ENCODE assay signal across 8 cellular contexts in the genomic region with DNA sequence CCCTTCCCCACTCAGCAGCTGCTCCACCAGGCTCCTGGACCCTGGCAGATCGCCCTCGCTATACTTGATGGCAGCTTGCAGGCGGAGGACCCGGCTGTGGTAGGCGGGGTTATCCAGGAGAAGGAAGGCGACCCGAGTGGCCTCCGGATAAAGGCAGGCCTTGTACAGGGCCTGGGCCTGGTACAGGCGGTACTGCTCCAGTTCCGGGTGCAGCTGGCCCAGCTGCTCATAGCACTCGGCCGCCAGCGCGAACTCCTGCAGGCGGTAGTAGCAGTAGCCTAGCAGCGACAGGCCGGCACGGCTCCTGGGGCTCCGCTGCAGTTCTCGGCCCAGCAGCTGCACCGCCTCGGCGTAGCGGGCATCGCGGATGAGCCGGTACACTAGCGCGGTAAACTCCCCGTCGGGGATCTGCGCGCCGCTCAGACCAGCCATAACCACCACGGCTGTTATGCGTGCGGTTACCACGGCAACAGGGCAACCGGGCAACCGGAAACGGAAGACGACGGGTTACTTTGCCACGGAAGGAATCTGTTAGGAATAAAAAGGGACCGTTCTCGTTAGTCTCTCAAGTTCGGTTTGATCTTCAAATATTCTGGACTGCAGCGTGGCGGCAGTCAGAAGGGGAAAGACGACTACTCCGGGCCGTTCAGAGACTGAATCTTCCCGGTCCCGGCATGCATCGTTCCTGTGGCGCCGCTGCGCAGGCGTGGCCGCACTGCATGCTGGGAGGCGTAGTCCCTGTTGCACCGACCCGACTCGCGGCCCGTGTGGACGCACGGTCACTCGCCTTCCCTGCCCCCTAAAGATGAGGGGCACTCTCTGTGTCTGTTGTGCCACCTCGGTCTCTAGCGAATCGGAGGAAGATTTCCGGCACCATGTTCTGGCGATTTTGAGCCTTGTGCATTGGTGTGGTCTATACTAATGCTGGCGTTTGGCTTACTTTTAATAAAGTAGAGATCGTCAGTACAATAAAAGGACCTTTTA.
A peak's percentile ranks its signal among the peaks of the same experiment; 100 is the strongest.
DNase-seq lines count a peak whose midpoint lies in the region; ATAC-seq and TF ChIP-seq lines count a peak whose summit lies in the region.

No MANE protein-coding gene starts in this region.

- peak overlapping the region; percentile 98 for H3K9ac ChIP-seq in SK-N-MC (ENCODE audit: insufficient read length)

- H3K27ac ChIP-seq in SK-N-MC: peak overlapping the region; percentile 98
- H3K27ac ChIP-seq in temporal lobe (ENCODE audit: low read depth, low read length): peak overlapping the region; percentile 94

- H3K27ac Mint-ChIP-seq in activated naive CD4-positive, alpha-beta T cell treated with anti-CD3 and anti-CD28 coated beads, Interleukin-2, amount 50 U/mL, for 72 hours: peak overlapping the region; percentile 92 to 99

- H3K9me3 Mint-ChIP-seq in activated naive CD4-positive, alpha-beta T cell treated with anti-CD3 and anti-CD28 coated beads, Interleukin-2, amount 50 U/mL, for 72 hours: peaks cover 0 to 3% of the 10 kb centered on the region in 2 donors

- H3K9me3 ChIP-seq in SK-N-MC (ENCODE audit: low read depth, low read length): no peaks in the 10 kb centered on the region

- H3K36me3 Mint-ChIP-seq in activated naive CD4-positive, alpha-beta T cell treated with anti-CD3 and anti-CD28 coated beads, Interleukin-2, amount 50 U/mL, for 72 hours: peaks cover 0 to 6% of the 10 kb centered on the region in 2 donors

- ATAC-seq in activated naive CD4-positive, alpha-beta T cell treated with anti-CD3 and anti-CD28 coated beads, Interleukin-2, amount 50 U/mL, for 72 hours: peak; percentile 98

- TF ChIP-seq CTCF in HFF-Myc (IDR thresholded peaks at IDR 0.05; ENCODE audit: low read depth, low read length, missing control alignments): no peak

- H3K36me3 ChIP-seq in SK-N-MC (ENCODE audit: insufficient read depth, low read length): no peaks in the 10 kb centered on the region

- H3K4me3 ChIP-seq in HFF-Myc (replicated peaks; ENCODE audit: low read depth, low read length): peak overlapping the region; percentile 59
- peak overlapping the region; percentile 99 for H3K4me3 ChIP-seq in SK-N-MC

- DNase-seq in GM04504 (ENCODE audit: low read depth): peak; percentile 78
- peak; percentile 59 for DNase-seq in HFF-Myc (ENCODE audit: extremely low read depth, low read depth)
- peak; percentile 83 for DNase-seq in MV-4-11 (lab: John Stamatoyannopoulos, UW)
- peak; percentile 45 for DNase-seq in SK-N-MC (ENCODE audit: low read depth, low spot score)
- peak; percentile 83 to 91 for DNase-seq in activated naive CD4-positive, alpha-beta T cell treated with anti-CD3 and anti-CD28 coated beads, Interleukin-2, amount 50 U/mL, for 72 hours (ENCODE audit: low spot score in 2 of 2)
- peak; percentile 89 for DNase-seq in glomerular visceral epithelial cell (ENCODE audit: extremely low spot score)
- DNase-seq in occipital lobe (lab: John Stamatoyannopoulos, UW): peak; percentile 85

Comparison
In these comparisons a context has a peak if more than half of its experiments do, and no peak if none do; other contexts are left out.
1. Peak in every context shown above with its lines: DNase-seq, ATAC-seq, H3K4me3 ChIP-seq and H3K27ac ChIP-seq.